In genomic region chr6:28104392-28105250, GRCh38 we compare ENCODE assay signal across 1 cellular context.
TF ChIP-seq lines count a peak whose summit lies in the region.

No MANE protein-coding gene starts in this region.

TF ChIP-seq in HepG2, 621 proteins besides CTCF, POLR2A, EP300 and RAD21 (continued from another document and continues in another):
- TF ChIP-seq, protein P1, sequence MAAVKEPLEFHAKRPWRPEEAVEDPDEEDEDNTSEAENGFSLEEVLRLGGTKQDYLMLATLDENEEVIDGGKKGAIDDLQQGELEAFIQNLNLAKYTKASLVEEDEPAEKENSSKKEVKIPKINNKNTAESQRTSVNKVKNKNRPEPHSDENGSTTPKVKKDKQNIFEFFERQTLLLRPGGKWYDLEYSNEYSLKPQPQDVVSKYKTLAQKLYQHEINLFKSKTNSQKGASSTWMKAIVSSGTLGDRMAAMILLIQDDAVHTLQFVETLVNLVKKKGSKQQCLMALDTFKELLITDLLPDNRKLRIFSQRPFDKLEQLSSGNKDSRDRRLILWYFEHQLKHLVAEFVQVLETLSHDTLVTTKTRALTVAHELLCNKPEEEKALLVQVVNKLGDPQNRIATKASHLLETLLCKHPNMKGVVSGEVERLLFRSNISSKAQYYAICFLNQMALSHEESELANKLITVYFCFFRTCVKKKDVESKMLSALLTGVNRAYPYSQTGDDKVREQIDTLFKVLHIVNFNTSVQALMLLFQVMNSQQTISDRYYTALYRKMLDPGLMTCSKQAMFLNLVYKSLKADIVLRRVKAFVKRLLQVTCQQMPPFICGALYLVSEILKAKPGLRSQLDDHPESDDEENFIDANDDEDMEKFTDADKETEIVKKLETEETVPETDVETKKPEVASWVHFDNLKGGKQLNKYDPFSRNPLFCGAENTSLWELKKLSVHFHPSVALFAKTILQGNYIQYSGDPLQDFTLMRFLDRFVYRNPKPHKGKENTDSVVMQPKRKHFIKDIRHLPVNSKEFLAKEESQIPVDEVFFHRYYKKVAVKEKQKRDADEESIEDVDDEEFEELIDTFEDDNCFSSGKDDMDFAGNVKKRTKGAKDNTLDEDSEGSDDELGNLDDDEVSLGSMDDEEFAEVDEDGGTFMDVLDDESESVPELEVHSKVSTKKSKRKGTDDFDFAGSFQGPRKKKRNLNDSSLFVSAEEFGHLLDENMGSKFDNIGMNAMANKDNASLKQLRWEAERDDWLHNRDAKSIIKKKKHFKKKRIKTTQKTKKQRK (IDR thresholded peaks at IDR 0.05; ENCODE audit: low read length): no peak
- TF ChIP-seq HOXA7 (CRISPR knock-in tag; IDR thresholded peaks at IDR 0.05) (no peak), IRF9 (CRISPR knock-in tag; IDR thresholded peaks at IDR 0.05; ENCODE audit: borderline replicate concordance) (no peak; the same call in 1 of the 2 replicates), THYN1 (CRISPR knock-in tag; IDR thresholded peaks at IDR 0.05; ENCODE audit: borderline replicate concordance, low read depth) (no peak), ARID2 (CRISPR knock-in tag; IDR thresholded peaks at IDR 0.05; ENCODE audit: borderline replicate concordance) (0 out of 2 replicates have a peak, but pooled peaks have one; percentile 50), ZNF792 (CRISPR knock-in tag; IDR thresholded peaks at IDR 0.05) (peak; percentile 92), U2AF1 (optimal IDR thresholded peaks at IDR 0.05; ENCODE audit: low read depth, low read length) (peak; percentile 96), TFE3 (CRISPR knock-in tag; IDR thresholded peaks at IDR 0.05) (no peak; the same call in 1 of the 2 replicates), ZNF263 (CRISPR knock-in tag; IDR thresholded peaks at IDR 0.05) (peak; percentile 62), ZBTB49 (CRISPR knock-in tag; IDR thresholded peaks at IDR 0.05; ENCODE audit: borderline replicate concordance) (no peak), RFXANK (CRISPR knock-in tag; IDR thresholded peaks at IDR 0.05) (0 out of 2 replicates have a peak, but pooled peaks have one; percentile 37), TEAD3 (CRISPR knock-in tag; optimal IDR thresholded peaks at IDR 0.05; ENCODE audit: borderline replicate concordance) (peak; percentile 29), GATA4 (IDR thresholded peaks at IDR 0.05; ENCODE audit: borderline replicate concordance, low read depth) (peak; percentile 80), NFE2L2 (IDR thresholded peaks at IDR 0.05; ENCODE audit: low read length) (no peak), ZSCAN29 (CRISPR knock-in tag; conservative IDR thresholded peaks at IDR 0.05) (peak; percentile 100), ZNF619 (CRISPR knock-in tag; IDR thresholded peaks at IDR 0.05) (0 out of 2 replicates have a peak, but pooled peaks have one; percentile 42), CAMTA2 (CRISPR knock-in tag; IDR thresholded peaks at IDR 0.05; ENCODE audit: borderline replicate concordance) (no peak), SP1 (IDR thresholded peaks at IDR 0.05) (no peak), SP1 (CRISPR knock-in tag; IDR thresholded peaks at IDR 0.05) (peak; percentile 53; the same call in 1 of the 2 replicates), MEIS2 (CRISPR knock-in tag; IDR thresholded peaks at IDR 0.05) (peak; percentile 69), MTA3 (CRISPR knock-in tag; IDR thresholded peaks at IDR 0.05) (no peak), FOXK2 (IDR thresholded peaks at IDR 0.05) (no peak), ZNF572 (CRISPR knock-in tag; IDR thresholded peaks at IDR 0.05) (peak; percentile 98), DPF2 (CRISPR knock-in tag; IDR thresholded peaks at IDR 0.05; ENCODE audit: borderline replicate concordance, low read depth) (no peak), ZNF205 (CRISPR knock-in tag; IDR thresholded peaks at IDR 0.05) (no peak), ZNF530 (CRISPR knock-in tag; IDR thresholded peaks at IDR 0.05; ENCODE audit: low read depth) (no peak), ZNF776 (CRISPR knock-in tag; IDR thresholded peaks at IDR 0.05) (peak; percentile 94; the same call in 1 of the 2 replicates), ZNF644 (CRISPR knock-in tag; IDR thresholded peaks at IDR 0.05; ENCODE audit: low read depth) (peak; percentile 54; the same call in 1 of the 2 replicates), SKIL (CRISPR knock-in tag; IDR thresholded peaks at IDR 0.05; ENCODE audit: borderline replicate concordance) (no peak), DNMT1 (CRISPR knock-in tag; IDR thresholded peaks at IDR 0.05) (peak; percentile 91), JUND (CRISPR knock-in tag; IDR thresholded peaks at IDR 0.05) (no peak), KAT7 (CRISPR knock-in tag; IDR thresholded peaks at IDR 0.05; ENCODE audit: borderline replicate concordance) (peak; percentile 78; the same call in 1 of the 2 replicates), GFI1 (CRISPR knock-in tag; IDR thresholded peaks at IDR 0.05; ENCODE audit: borderline replicate concordance) (peak; percentile 24; the same call in 1 of the 2 replicates), HNRNPK (IDR thresholded peaks at IDR 0.05; ENCODE audit: low read depth, low read length, poor library complexity, severe bottlenecking) (no peak), TBX2 (CRISPR knock-in tag; IDR thresholded peaks at IDR 0.05; ENCODE audit: borderline replicate concordance) (peak; percentile 88), EEA1 (CRISPR knock-in tag; IDR thresholded peaks at IDR 0.05; ENCODE audit: borderline replicate concordance) (no peak), KLF16 (CRISPR knock-in tag; IDR thresholded peaks at IDR 0.05) (peak in 1 of 2 experiments; percentile 86; a peak in 3 of 4 replicates), ZNF75D (CRISPR knock-in tag; IDR thresholded peaks at IDR 0.05; ENCODE audit: borderline replicate concordance) (no peak), PPARG (CRISPR knock-in tag; conservative IDR thresholded peaks at IDR 0.05) (no peak), ZNF780A (CRISPR knock-in tag; IDR thresholded peaks at IDR 0.05) (no peak), ZNF660 (CRISPR knock-in tag; IDR thresholded peaks at IDR 0.05; ENCODE audit: borderline replicate concordance, low read depth) (no peak), HNF4G (IDR thresholded peaks at IDR 0.05; ENCODE audit: borderline replicate concordance, low read depth, low read length) (no peak), HNF4G (CRISPR knock-in tag; IDR thresholded peaks at IDR 0.05; ENCODE audit: borderline replicate concordance, low read depth) (peak; percentile 72; the same call in 1 of the 2 replicates)
- TF ChIP-seq, protein P2, sequence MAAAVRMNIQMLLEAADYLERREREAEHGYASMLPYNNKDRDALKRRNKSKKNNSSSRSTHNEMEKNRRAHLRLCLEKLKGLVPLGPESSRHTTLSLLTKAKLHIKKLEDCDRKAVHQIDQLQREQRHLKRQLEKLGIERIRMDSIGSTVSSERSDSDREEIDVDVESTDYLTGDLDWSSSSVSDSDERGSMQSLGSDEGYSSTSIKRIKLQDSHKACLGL (CRISPR knock-in tag; IDR thresholded peaks at IDR 0.05): peak; percentile 92
- TF ChIP-seq, protein P3, sequence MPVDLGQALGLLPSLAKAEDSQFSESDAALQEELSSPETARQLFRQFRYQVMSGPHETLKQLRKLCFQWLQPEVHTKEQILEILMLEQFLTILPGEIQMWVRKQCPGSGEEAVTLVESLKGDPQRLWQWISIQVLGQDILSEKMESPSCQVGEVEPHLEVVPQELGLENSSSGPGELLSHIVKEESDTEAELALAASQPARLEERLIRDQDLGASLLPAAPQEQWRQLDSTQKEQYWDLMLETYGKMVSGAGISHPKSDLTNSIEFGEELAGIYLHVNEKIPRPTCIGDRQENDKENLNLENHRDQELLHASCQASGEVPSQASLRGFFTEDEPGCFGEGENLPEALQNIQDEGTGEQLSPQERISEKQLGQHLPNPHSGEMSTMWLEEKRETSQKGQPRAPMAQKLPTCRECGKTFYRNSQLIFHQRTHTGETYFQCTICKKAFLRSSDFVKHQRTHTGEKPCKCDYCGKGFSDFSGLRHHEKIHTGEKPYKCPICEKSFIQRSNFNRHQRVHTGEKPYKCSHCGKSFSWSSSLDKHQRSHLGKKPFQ (CRISPR knock-in tag; IDR thresholded peaks at IDR 0.05; ENCODE audit: insufficient replicate concordance): peak; percentile 34
- TF ChIP-seq, protein P4, sequence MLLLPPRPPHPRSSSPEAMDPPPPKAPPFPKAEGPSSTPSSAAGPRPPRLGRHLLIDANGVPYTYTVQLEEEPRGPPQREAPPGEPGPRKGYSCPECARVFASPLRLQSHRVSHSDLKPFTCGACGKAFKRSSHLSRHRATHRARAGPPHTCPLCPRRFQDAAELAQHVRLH (CRISPR knock-in tag; IDR thresholded peaks at IDR 0.05; ENCODE audit: borderline replicate concordance, low read depth): peak; percentile 80
- TF ChIP-seq, protein P5, sequence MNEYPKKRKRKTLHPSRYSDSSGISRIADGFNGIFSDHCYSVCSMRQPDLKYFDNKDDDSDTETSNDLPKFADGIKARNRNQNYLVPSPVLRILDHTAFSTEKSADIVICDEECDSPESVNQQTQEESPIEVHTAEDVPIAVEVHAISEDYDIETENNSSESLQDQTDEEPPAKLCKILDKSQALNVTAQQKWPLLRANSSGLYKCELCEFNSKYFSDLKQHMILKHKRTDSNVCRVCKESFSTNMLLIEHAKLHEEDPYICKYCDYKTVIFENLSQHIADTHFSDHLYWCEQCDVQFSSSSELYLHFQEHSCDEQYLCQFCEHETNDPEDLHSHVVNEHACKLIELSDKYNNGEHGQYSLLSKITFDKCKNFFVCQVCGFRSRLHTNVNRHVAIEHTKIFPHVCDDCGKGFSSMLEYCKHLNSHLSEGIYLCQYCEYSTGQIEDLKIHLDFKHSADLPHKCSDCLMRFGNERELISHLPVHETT (CRISPR knock-in tag; conservative IDR thresholded peaks at IDR 0.05): no peak
- TF ChIP-seq, protein P6, sequence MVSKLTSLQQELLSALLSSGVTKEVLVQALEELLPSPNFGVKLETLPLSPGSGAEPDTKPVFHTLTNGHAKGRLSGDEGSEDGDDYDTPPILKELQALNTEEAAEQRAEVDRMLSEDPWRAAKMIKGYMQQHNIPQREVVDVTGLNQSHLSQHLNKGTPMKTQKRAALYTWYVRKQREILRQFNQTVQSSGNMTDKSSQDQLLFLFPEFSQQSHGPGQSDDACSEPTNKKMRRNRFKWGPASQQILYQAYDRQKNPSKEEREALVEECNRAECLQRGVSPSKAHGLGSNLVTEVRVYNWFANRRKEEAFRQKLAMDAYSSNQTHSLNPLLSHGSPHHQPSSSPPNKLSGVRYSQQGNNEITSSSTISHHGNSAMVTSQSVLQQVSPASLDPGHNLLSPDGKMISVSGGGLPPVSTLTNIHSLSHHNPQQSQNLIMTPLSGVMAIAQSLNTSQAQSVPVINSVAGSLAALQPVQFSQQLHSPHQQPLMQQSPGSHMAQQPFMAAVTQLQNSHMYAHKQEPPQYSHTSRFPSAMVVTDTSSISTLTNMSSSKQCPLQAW (CRISPR knock-in tag; IDR thresholded peaks at IDR 0.05): peak; percentile 98
- TF ChIP-seq, protein P7, sequence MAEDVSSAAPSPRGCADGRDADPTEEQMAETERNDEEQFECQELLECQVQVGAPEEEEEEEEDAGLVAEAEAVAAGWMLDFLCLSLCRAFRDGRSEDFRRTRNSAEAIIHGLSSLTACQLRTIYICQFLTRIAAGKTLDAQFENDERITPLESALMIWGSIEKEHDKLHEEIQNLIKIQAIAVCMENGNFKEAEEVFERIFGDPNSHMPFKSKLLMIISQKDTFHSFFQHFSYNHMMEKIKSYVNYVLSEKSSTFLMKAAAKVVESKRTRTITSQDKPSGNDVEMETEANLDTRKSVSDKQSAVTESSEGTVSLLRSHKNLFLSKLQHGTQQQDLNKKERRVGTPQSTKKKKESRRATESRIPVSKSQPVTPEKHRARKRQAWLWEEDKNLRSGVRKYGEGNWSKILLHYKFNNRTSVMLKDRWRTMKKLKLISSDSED (CRISPR knock-in tag; IDR thresholded peaks at IDR 0.05): no peak
